ENCODE assay signal across 7 cellular contexts in the genomic region with DNA sequence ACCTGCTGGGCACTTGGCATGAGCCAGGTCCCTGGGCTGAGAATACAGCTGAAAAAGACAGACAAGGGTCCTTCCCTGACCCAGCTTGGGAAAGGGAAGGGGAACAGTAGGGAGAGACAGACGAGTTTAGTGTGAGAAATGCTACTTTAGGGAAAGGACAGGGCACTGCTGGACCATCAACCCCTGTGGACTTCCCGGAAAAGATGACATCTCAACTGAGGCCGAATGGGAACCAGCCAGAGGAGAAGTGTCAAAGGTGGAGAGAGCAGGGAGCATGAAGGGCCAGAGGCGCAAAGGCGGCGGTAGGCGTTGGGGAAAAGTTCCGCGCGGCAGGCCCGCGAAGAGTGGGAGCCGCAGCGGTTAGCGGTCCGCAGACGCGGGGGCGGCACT. TPM values are rescaled to one million over a fixed set of nuclear protein-coding genes. Genes with fewer than 3 reads are reported as not detected.
A peak's percentile ranks its signal among the peaks of the same experiment; 100 is the strongest.
DNase-seq lines count a peak whose midpoint lies in the region; FAIRE-seq and TF ChIP-seq lines count a peak whose summit lies in the region.

No MANE protein-coding gene starts in this region.

- H3K9me3 ChIP-seq in effector memory CD4-positive, alpha-beta T cell (ENCODE audit: control insufficient read depth, low read length) = no peaks in the 10 kb centered on the region
- no peaks in the 10 kb centered on the region for H3K9me3 ChIP-seq in neutrophil

- peak overlapping the region; percentile 77 for H3K27ac ChIP-seq in effector memory CD4-positive, alpha-beta T cell (ENCODE audit: insufficient read depth, low read length, poor library complexity, severe bottlenecking)
- peak overlapping the region; percentile 78 for H3K27ac ChIP-seq in neutrophil

- no peak for FAIRE-seq in D721Med (lab: Jason Lieb, UNC)

- H3K27me3 ChIP-seq in effector memory CD4-positive, alpha-beta T cell (replicated peaks; ENCODE audit: control insufficient read depth, insufficient read depth, low read length, poor library complexity, severe bottlenecking) = no peaks in the 10 kb centered on the region
- no peaks in the 10 kb centered on the region for H3K27me3 ChIP-seq in neutrophil

- TF ChIP-seq CTCF in GM12865 (IDR thresholded peaks at IDR 0.05; ENCODE audit: insufficient read depth, low read depth, low read length, missing control alignments) (no peak), neutrophil (IDR thresholded peaks at IDR 0.05) (no peak), D721Med (IDR thresholded peaks at IDR 0.05; ENCODE audit: insufficient read depth, missing control alignments) (no peak)

- DNase-seq in GM12865 (ENCODE audit: low read depth) (peak; percentile 27), OCI-M1 (lab: John Stamatoyannopoulos, UW) (peak; percentile 13), mucosa of gallbladder (ENCODE audit: low spot score) (no peak), NCI-H1105 (lab: John Stamatoyannopoulos, UW) (no peak), D721Med (ENCODE audit: insufficient read length, low spot score) (no peak)
- no peak for DNase-seq in effector memory CD4-positive, alpha-beta T cell

- peaks cover 26% of the 10 kb centered on the region for H3K36me3 ChIP-seq in effector memory CD4-positive, alpha-beta T cell (ENCODE audit: control insufficient read depth, insufficient read depth, low read length)
- H3K36me3 ChIP-seq in neutrophil = peaks cover 29% of the 10 kb centered on the region

- H3K4me1 ChIP-seq in effector memory CD4-positive, alpha-beta T cell (ENCODE audit: control insufficient read depth, insufficient read depth, low read length, poor library complexity, severe bottlenecking) = peaks cover 14% of the 10 kb centered on the region
- H3K4me1 ChIP-seq in neutrophil (ENCODE audit: control insufficient read depth in 1 of 2, insufficient read depth in 1 of 2, low read depth in 1 of 2, low read length in 1 of 2) = peaks cover 35% of the 10 kb centered on the region in 2 experiments

- H3K4me3 ChIP-seq in GM12865 (ENCODE audit: low read depth, low read length) (peak overlapping the region; percentile 63), neutrophil (ENCODE audit: low read depth in 1 of 2, low read length in 1 of 2) (peak overlapping the region; percentile 76 to 92)
- peak overlapping the region; percentile 93 for H3K4me3 ChIP-seq in effector memory CD4-positive, alpha-beta T cell (ENCODE audit: insufficient read depth, low read depth, low read length, poor library complexity, severe bottlenecking)

RNA-seq across cellular contexts. Expression of gene TEX261, which starts 0.6 kb away (rescaled TPM):
- total RNA-seq in mucosa of gallbladder = 62.8 TPM

RNA-seq across cellular contexts. Expression of gene ANKRD53, which starts 15.6 kb away (rescaled TPM):
- total RNA-seq in mucosa of gallbladder = 2.9 TPM

RNA-seq across cellular contexts. Expression of gene ATP6V1B1, which starts 58.4 kb away (rescaled TPM):
- total RNA-seq in mucosa of gallbladder = 1.6 TPM

Comparison
In these comparisons a context has a peak if more than half of its experiments do, and no peak if none do; other contexts are left out.
1. DNase-seq: peak in GM12865 (single experiment) and OCI-M1 (single experiment); none in effector memory CD4-positive, alpha-beta T cell (0 of 3), mucosa of gallbladder (single experiment), NCI-H1105 (single experiment) and D721Med (single experiment).
2. Peak in every context shown above with its lines, with median percentiles within 50 percentile points of each other: H3K4me3 ChIP-seq.